26 cellular contexts compared by ENCODE assay signal in the genomic region with DNA sequence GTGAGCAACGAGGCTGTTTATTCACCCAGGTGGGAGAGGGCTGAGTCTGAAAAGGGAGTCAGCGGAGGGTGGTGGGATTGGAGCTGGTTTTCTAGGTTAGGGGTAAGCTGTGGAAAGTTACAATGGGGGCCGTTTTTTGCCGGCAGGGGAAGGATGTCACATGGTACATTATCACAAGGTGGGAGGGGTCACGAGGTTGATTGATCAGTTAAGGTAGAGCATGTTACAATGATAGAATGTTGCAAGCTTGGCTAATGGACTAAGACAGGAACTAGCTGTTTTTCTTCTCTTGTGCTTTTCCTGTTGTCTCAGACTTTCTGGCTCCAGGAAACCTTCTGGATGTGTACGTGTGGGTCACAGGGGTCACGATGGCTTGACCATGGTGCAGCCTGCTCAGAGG.
DNase-seq lines count a peak whose midpoint lies in the region; ATAC-seq, FAIRE-seq and TF ChIP-seq lines count a peak whose summit lies in the region.
"Had no signal": no experiment of that assay in that cellular context is flagged by ENCODE, and none has a peak within 500 bp of the region (broad histone marks: within the 10 kb centered on the region; RNA-seq: fewer than 3 reads in every experiment).

No MANE protein-coding gene starts in this region.

- no peak for TF ChIP-seq EP300 in K562 (IDR thresholded peaks at IDR 0.05; ENCODE audit: low read length)

- no peaks in the 10 kb centered on the region for H4K20me1 ChIP-seq in K562 (replicated peaks; ENCODE audit: control insufficient read depth, insufficient read depth, low read length)

- H2AFZ ChIP-seq in K562 (ENCODE audit: low read depth, low read length) (peak overlapping the region; percentile 51; the same call in 1 of the 2 replicates), mesenchymal stem cell (ENCODE audit: low read depth, low read length) (no peak overlapping the region)

- H3K4me1 ChIP-seq in HUES6 (ENCODE audit: control insufficient read depth, insufficient read depth, low read length), result peaks cover 37% of the 10 kb centered on the region; the same call in 1 of the 2 replicates
- H3K4me1 ChIP-seq in K562 (replicated peaks in 1 of 2; ENCODE audit: control insufficient read depth in 2 of 2, insufficient read depth in 2 of 2, low read length in 2 of 2), result peaks cover 0 to 18% of the 10 kb centered on the region in 2 experiments; a peak in 3 of 5 replicates
- H3K4me1 ChIP-seq in iPS-18a (ENCODE audit: control insufficient read depth, low read depth, low read length), result peaks cover 33% of the 10 kb centered on the region
- H3K4me1 ChIP-seq in mesenchymal stem cell (ENCODE audit: control insufficient read depth, insufficient read depth, low read depth, low read length), result no peaks in the 10 kb centered on the region

- H3K9ac ChIP-seq in HUES6 (ENCODE audit: low read length) (no peak overlapping the region), K562 (ENCODE audit: insufficient read depth in 1 of 2, low read depth in 2 of 2, low read length in 2 of 2) (no peak overlapping the region; a peak in 1 of 4 replicates), iPS-18a (ENCODE audit: low read length) (peak overlapping the region; percentile 28), mesenchymal stem cell (ENCODE audit: low read length) (no peak overlapping the region)
- H3K9ac ChIP-seq: SK-N-SH had no signal

- H2BK120ac ChIP-seq in mesenchymal stem cell (ENCODE audit: low read depth, low read length), result no peak overlapping the region

- H3K4me3 ChIP-seq in HUES6 (ENCODE audit: low read depth, low read length) (0 out of 2 replicates have a peak overlapping the region, but pooled peaks have one; percentile 18), K562 (no peak overlapping the region), iPS-18a (ENCODE audit: low read length) (peak overlapping the region; percentile 44), mesenchymal stem cell (ENCODE audit: insufficient read depth in 1 of 2, low read depth in 1 of 2, low read length in 2 of 2) (no peak overlapping the region)
- H3K4me3 ChIP-seq: MG63 had no signal

- no peaks in the 10 kb centered on the region for H3K79me1 ChIP-seq in mesenchymal stem cell (replicated peaks; ENCODE audit: low read length, poor library complexity, severe bottlenecking)

- H3K4me2 ChIP-seq in K562 (ENCODE audit: insufficient read depth, low read length) (peak overlapping the region; percentile 18; the same call in 1 of the 2 replicates), mesenchymal stem cell (ENCODE audit: low read length, poor library complexity, severe bottlenecking) (no peak overlapping the region)
- H3K4me2 ChIP-seq: SK-N-SH had no signal

- no peak overlapping the region for H4K8ac ChIP-seq in mesenchymal stem cell (ENCODE audit: low read length)

- no peak for TF ChIP-seq POLR2A in K562 (conservative IDR thresholded peaks at IDR 0.05)

- CTCF ChIA-PET in K562 (lab: Yijun Ruan, JAX; ENCODE audit: low intra/inter-chr PET ratio) (no interaction called here), HEK293T (lab: Yijun Ruan, JAX) (no interaction called here)

- TF ChIP-seq RAD21 in K562 (CRISPR knock-in tag; conservative IDR thresholded peaks at IDR 0.05 in 1 of 2, IDR thresholded peaks at IDR 0.05 in 1 of 2), result no peak

- WGBS in K562 (ENCODE audit: insufficient coverage, low coverage, missing lambda C conversion rate), result 29% methylated on average over 7 of the region's 7 CpGs
- 32% methylated on average over 5 of the region's 7 CpGs for WGBS in mesenchymal stem cell

- ATAC-seq in K562, result peak; percentile 26
- ATAC-seq: Panc1 had no signal

- H3K27me3 ChIP-seq in HUES6 (ENCODE audit: control insufficient read depth, insufficient read depth, low read length) (no peaks in the 10 kb centered on the region), K562 (ENCODE audit: control insufficient read depth in 2 of 2, insufficient read depth in 2 of 2, low read length in 2 of 2) (no peaks in the 10 kb centered on the region), iPS-18a (ENCODE audit: control insufficient read depth, insufficient read depth, low read length) (no peaks in the 10 kb centered on the region), mesenchymal stem cell (ENCODE audit: control insufficient read depth in 1 of 2, insufficient read depth in 1 of 2, low read length in 2 of 2) (peaks cover 0 to 3% of the 10 kb centered on the region in 2 experiments)
- H3K27me3 ChIP-seq: MG63 had no signal

- H3K27ac ChIP-seq in HUES6 (ENCODE audit: low read depth, low read length) (no peak overlapping the region), K562 (ENCODE audit: extremely low read depth, low read depth, low read length) (0 out of 3 replicates have a peak overlapping the region, but pooled peaks have one; percentile 26), iPS-18a (ENCODE audit: low read length) (peak overlapping the region; percentile 62), mesenchymal stem cell (ENCODE audit: low read length, poor library complexity, severe bottlenecking) (no peak overlapping the region)
- H3K27ac ChIP-seq: C4-2B, HL-60 had no signal

- no TSS peak for BruUV-seq in K562 (replicated peaks; lab: Mats Ljungman, UMichigan)

- H3K36me3 ChIP-seq in HUES6 (ENCODE audit: control insufficient read depth, insufficient read depth, low read length) (peaks cover 42% of the 10 kb centered on the region), K562 (ENCODE audit: control insufficient read depth, insufficient read depth, low read length) (peaks cover 26% of the 10 kb centered on the region), iPS-18a (ENCODE audit: control insufficient read depth, low read depth, low read length) (peaks cover 45% of the 10 kb centered on the region), mesenchymal stem cell (ENCODE audit: control insufficient read depth in 1 of 2, insufficient read depth in 2 of 2, low read depth in 1 of 2, low read length in 2 of 2) (no peaks in the 10 kb centered on the region)
- H3K36me3 ChIP-seq: MG63 had no signal

- H4K91ac ChIP-seq in mesenchymal stem cell (ENCODE audit: low read length), result no peak overlapping the region

- H2BK5ac ChIP-seq in mesenchymal stem cell (ENCODE audit: low read depth, low read length, poor library complexity, severe bottlenecking), result no peak overlapping the region

- FAIRE-seq in K562 (lab: Jason Lieb, UNC), result no peak
- FAIRE-seq: D721Med had no signal

- TF ChIP-seq CTCF in K562 (IDR thresholded peaks at IDR 0.05 in 2 of 3, conservative IDR thresholded peaks at IDR 0.05 in 1 of 3; ENCODE audit: insufficient read depth in 2 of 3, low read depth in 1 of 3, low read length in 3 of 3), result no peak

- intact Hi-C loops in K562 (cut with micrococcal nuclease), result no loop called here

- in situ Hi-C loops in K562 (cut with MboI), result no loop called here

- no peaks in the 10 kb centered on the region for H3K9me1 ChIP-seq in K562 (ENCODE audit: control insufficient read depth, insufficient read depth, low read length)

- no peak overlapping the region for H3K18ac ChIP-seq in mesenchymal stem cell (ENCODE audit: low read depth in 1 of 2, low read length in 2 of 2)

- no peaks in the 10 kb centered on the region for H3K9me3 ChIP-seq in HUES6 (ENCODE audit: control insufficient read depth, insufficient read depth, low read depth, low read length)
- no peaks in the 10 kb centered on the region for H3K9me3 ChIP-seq in K562 (replicated peaks; ENCODE audit: control insufficient read depth, insufficient read depth, low read depth, low read length)
- no peaks in the 10 kb centered on the region for H3K9me3 ChIP-seq in iPS-18a (ENCODE audit: control insufficient read depth, low read depth, low read length)
- no peaks in the 10 kb centered on the region for H3K9me3 ChIP-seq in mesenchymal stem cell (ENCODE audit: control insufficient read depth, low read length)
- H3K9me3 ChIP-seq: MG63, SK-N-SH had no signal

- no peak overlapping the region for H3K14ac ChIP-seq in mesenchymal stem cell (ENCODE audit: low read length in 2 of 2)

- DNase-seq in ELF-1 (ENCODE audit: low read depth, low spot score), result peak; percentile 44
- DNase-seq in K562 (ENCODE audit: extremely low read depth in 1 of 4, low spot score in 3 of 4), result no peak
- DNase-seq in AG20443 (ENCODE audit: low spot score), result no peak
- DNase-seq in mesenchymal stem cell, result no peak
- DNase-seq in superior temporal gyrus (ENCODE audit: extremely low spot score), result no peak
- no peak for DNase-seq in HEK293T (ENCODE audit: extremely low spot score)
- DNase-seq: DMS53; H7; Kasumi-1; MG63; NCI-H1048; NCI-H1436; NCI-H187 treated with DMSO at 0.1 percent for 48 hours; NCI-H2107; NCI-H2227 treated with DMSO at 0.1 percent for 48 hours; NCI-H510A; NCI-H774; NK-92 treated with Interleukin-12 subunit alpha and Interleukin-12 subunit beta, amount 100 ng/mL, for 24 hours; SIG-M5; SK-N-SH had no signal

- no peak overlapping the region for H2BK12ac ChIP-seq in mesenchymal stem cell (ENCODE audit: low read length in 2 of 2)

- no peak overlapping the region for H3K4ac ChIP-seq in mesenchymal stem cell (ENCODE audit: low read depth in 1 of 2, low read length in 2 of 2)

- no peak overlapping the region for H3K23ac ChIP-seq in mesenchymal stem cell (ENCODE audit: low read length in 2 of 2)

- POLR2A ChIA-PET in K562 (lab: Yijun Ruan, JAX) (interaction anchor here (0.6 to 2.5 kb wide), 6 partner anchors 9 to 109 kb away, joined by 3 to 12 read pairs (median 4); no protein-coding TSS in a partner anchor), HEK293T (lab: Yijun Ruan, JAX) (no interaction called here)

- H3K79me2 ChIP-seq in K562 (ENCODE audit: control insufficient read depth, insufficient read depth, low read length), result peaks cover 56% of the 10 kb centered on the region

- H2AK5ac ChIP-seq in mesenchymal stem cell (ENCODE audit: low read length, severe bottlenecking), result no peak overlapping the region

- no peak overlapping the region for H2BK15ac ChIP-seq in mesenchymal stem cell (ENCODE audit: low read depth, poor library complexity, severe bottlenecking)

TF ChIP-seq in K562, 482 proteins besides CTCF, POLR2A, EP300 and RAD21 (continues in another document):
- TF ChIP-seq XRCC3 (IDR thresholded peaks at IDR 0.05), result no peak
- TF ChIP-seq ZSCAN29 (IDR thresholded peaks at IDR 0.05), result no peak
- no peak for TF ChIP-seq NFRKB (IDR thresholded peaks at IDR 0.05; ENCODE audit: low read depth)
- TF ChIP-seq RAD51 (IDR thresholded peaks at IDR 0.05; ENCODE audit: borderline replicate concordance, low read depth), result peak; percentile 61; the same call in 1 of the 2 replicates
- TF ChIP-seq MTF1 (CRISPR knock-in tag; IDR thresholded peaks at IDR 0.05; ENCODE audit: borderline replicate concordance), result no peak

TF ChIP-seq in HEK293T, 16 proteins besides CTCF, POLR2A, EP300 and RAD21:
- TF ChIP-seq BHLHE40 (IDR thresholded peaks at IDR 0.05; ENCODE audit: borderline replicate concordance), result no peak
- TF ChIP-seq FOXK2 (IDR thresholded peaks at IDR 0.05), result no peak
- no peak for TF ChIP-seq LEF1 (IDR thresholded peaks at IDR 0.05; ENCODE audit: borderline replicate concordance)
- TF ChIP-seq FOXM1 (IDR thresholded peaks at IDR 0.05; ENCODE audit: borderline replicate concordance), result no peak
- TF ChIP-seq HDGF (IDR thresholded peaks at IDR 0.05; ENCODE audit: borderline replicate concordance), result no peak
- no peak for TF ChIP-seq ELF4 (IDR thresholded peaks at IDR 0.05)
- TF ChIP-seq FOXA1 (IDR thresholded peaks at IDR 0.05), result no peak
- no peak for TF ChIP-seq SP1 (IDR thresholded peaks at IDR 0.05)
- no peak for TF ChIP-seq SUZ12 (IDR thresholded peaks at IDR 0.05)

Comparison
In these comparisons a context has a peak if more than half of its experiments do, and no peak if none do; other contexts are left out.
1. H3K27ac ChIP-seq: peak in K562 (single experiment) and iPS-18a (single experiment); none in HUES6 (single experiment) and mesenchymal stem cell (single experiment).
2. H3K4me3 ChIP-seq: peak in HUES6 (single experiment) and iPS-18a (single experiment); none in K562 (single experiment) and mesenchymal stem cell (0 of 2).